Comparison of ENCODE assay signal across 9 cellular contexts in the genomic region with DNA sequence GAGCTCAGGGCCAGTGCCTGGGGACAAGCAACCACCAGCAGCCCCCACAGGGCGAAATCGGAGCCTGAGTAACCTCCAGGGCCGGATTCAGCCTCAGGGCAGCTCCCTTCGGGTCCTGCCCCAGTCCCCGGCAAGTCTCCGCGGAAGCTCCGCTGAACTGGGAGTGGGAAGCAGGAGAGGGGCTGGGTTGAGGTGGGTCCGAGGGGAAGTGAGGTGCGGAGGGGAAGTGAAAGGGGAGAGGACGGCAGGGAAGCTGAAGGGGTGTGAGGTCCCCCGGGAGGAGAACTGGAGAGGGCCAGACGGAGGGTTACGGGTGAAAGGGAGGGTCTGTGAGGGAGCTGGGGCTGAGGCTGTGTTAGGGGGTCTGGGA. TPM values are rescaled to one million over a fixed set of nuclear protein-coding genes. Genes with fewer than 3 reads are reported as not detected.
A peak's percentile ranks its signal among the peaks of the same experiment; 100 is the strongest.
DNase-seq lines count a peak whose midpoint lies in the region; ATAC-seq and TF ChIP-seq lines count a peak whose summit lies in the region.
"Had no signal": no experiment of that assay in that cellular context is flagged by ENCODE, and none has a peak within 500 bp of the region (broad histone marks: within the 10 kb centered on the region; RNA-seq: fewer than 3 reads in every experiment).

No MANE protein-coding gene starts in this region.

- no peaks in the 10 kb centered on the region for H3K36me3 Mint-ChIP-seq in brain

- TF ChIP-seq CTCF in heart right ventricle (IDR thresholded peaks at IDR 0.05) (no peak), brain (conservative IDR thresholded peaks at IDR 0.05) (no peak), sigmoid colon (IDR thresholded peaks at IDR 0.05) (no peak)

- H3K27ac ChIP-seq in heart right ventricle (peak overlapping the region in 1 of 10 donors; percentile 53), mucosa of rectum (ENCODE audit: low read depth in 2 of 2, low read length in 2 of 2) (peak overlapping the region; percentile 76 to 77), sigmoid colon (no peak overlapping the region)

- 4 to 5% methylated on average over 14 of the region's 14 CpGs for WGBS in heart right ventricle, 2 donors
- 4 to 7% methylated on average over 14 of the region's 14 CpGs for WGBS in sigmoid colon, 2 donors

- ATAC-seq in heart right ventricle (no peak), left ventricle myocardium superior (no peak)

- H3K9ac ChIP-seq in mucosa of rectum (ENCODE audit: low read depth in 1 of 2, low read length in 2 of 2) = peak overlapping the region; percentile 88 to 92

- H3K4me1 ChIP-seq in heart right ventricle (peaks cover 0 to 41% (median 17%) of the 10 kb centered on the region in 9 donors), mucosa of rectum (ENCODE audit: control insufficient read depth in 2 of 2, insufficient read depth in 2 of 2, low read length in 2 of 2) (peaks cover 47 to 71% of the 10 kb centered on the region in 2 donors), sigmoid colon (peaks cover 0 to 31% (median 22%) of the 10 kb centered on the region in 4 donors)

- no peaks in the 10 kb centered on the region for H3K36me3 ChIP-seq in heart right ventricle
- H3K36me3 ChIP-seq in mucosa of rectum (ENCODE audit: control insufficient read depth in 2 of 2, insufficient read depth in 2 of 2, low read length in 2 of 2) = peaks cover 0 to 2% of the 10 kb centered on the region in 2 donors
- H3K36me3 ChIP-seq in sigmoid colon = no peaks in the 10 kb centered on the region

- TF ChIP-seq POLR2A in sigmoid colon (IDR thresholded peaks at IDR 0.05) = no peak

- H3K27me3 Mint-ChIP-seq in brain = peaks cover 62% of the 10 kb centered on the region

- H3K27ac Mint-ChIP-seq in brain = no peak overlapping the region

- H3K4me3 Mint-ChIP-seq in brain = peak overlapping the region; percentile 74 to 83 (median 76)

- peak overlapping the region in 8 of 10 donors; percentile 3 to 55 (median 44) for H3K4me3 ChIP-seq in heart right ventricle
- peak overlapping the region; percentile 87 to 88 for H3K4me3 ChIP-seq in mucosa of rectum (ENCODE audit: low read length in 2 of 2)
- peak overlapping the region in 2 of 4 donors; percentile 13 to 37 for H3K4me3 ChIP-seq in sigmoid colon

- H3K4me1 Mint-ChIP-seq in brain = peaks cover 52% of the 10 kb centered on the region

- peaks cover 6 to 60% (median 50%) of the 10 kb centered on the region in 7 donors for H3K27me3 ChIP-seq in heart right ventricle
- peaks cover 0 to 9% of the 10 kb centered on the region in 2 donors for H3K27me3 ChIP-seq in mucosa of rectum (ENCODE audit: control insufficient read depth in 2 of 2, insufficient read depth in 2 of 2, low read length in 2 of 2)
- H3K27me3 ChIP-seq in sigmoid colon = peaks cover 21 to 36% (median 35%) of the 10 kb centered on the region in 3 donors

- no peaks in the 10 kb centered on the region for H3K9me3 Mint-ChIP-seq in brain

- intact Hi-C loops in heart right ventricle (cut with DNase I) (no loop called here), left ventricle myocardium superior (cut with micrococcal nuclease) (no loop called here), sigmoid colon (cut with DNase I) (no loop called here)

- TF ChIP-seq EP300 in sigmoid colon (IDR thresholded peaks at IDR 0.05) = no peak

- DNase-seq in heart right ventricle = no peak
- DNase-seq in left ventricle myocardium superior = no peak
- no peak for DNase-seq in DMS114 treated with DMSO at 0.1 percent for 48 hours (lab: John Stamatoyannopoulos, UW; ENCODE audit: unreplicated experiment)
- DNase-seq in ureter (ENCODE audit: low spot score) = no peak
- no peak for DNase-seq in stimulated activated CD4-positive, alpha-beta T cell treated with anti-CD3 and anti-CD28 coated beads, Interleukin-2, amount 100 ng/mL, for 48 hours
- no peak for DNase-seq in sigmoid colon
- DNase-seq: SIG-M5 had no signal

- H3K9me3 ChIP-seq in heart right ventricle (no peaks in the 10 kb centered on the region), mucosa of rectum (ENCODE audit: control insufficient read depth in 2 of 2, low read length in 2 of 2) (no peaks in the 10 kb centered on the region), sigmoid colon (no peaks in the 10 kb centered on the region)

RNA-seq across cellular contexts. Expression of gene PADI2, which starts 0.6 kb away (rescaled TPM):
- total RNA-seq in heart right ventricle (1 to 10 TPM in 1 of 10 donors, under 1 TPM in 9; 0.12 to 1.1 (median 0.58) TPM), left ventricle myocardium superior (1.1 TPM), ureter (1.8 TPM), sigmoid colon (1 to 10 TPM in 1 of 4 donors, under 1 TPM in 3; 0.27 to 1.1 (median 0.34) TPM)
- polyA plus RNA-seq in heart right ventricle (under 1 TPM; 0.07 TPM), brain (ENCODE audit: insufficient read depth, low read depth, low replicate concordance) (110 TPM), sigmoid colon (100 to 1,000 TPM in 2 of 3 donors, 10 to 100 TPM in 1; 21.9 to 169 (median 142) TPM)

Comparison
In these comparisons a context has a peak if more than half of its experiments do, and no peak if none do; other contexts are left out.
1. H3K27ac ChIP-seq: peak in mucosa of rectum (2 of 2); none in sigmoid colon (0 of 4).